ENCODE assay signal across 8 cellular contexts in the genomic region with DNA sequence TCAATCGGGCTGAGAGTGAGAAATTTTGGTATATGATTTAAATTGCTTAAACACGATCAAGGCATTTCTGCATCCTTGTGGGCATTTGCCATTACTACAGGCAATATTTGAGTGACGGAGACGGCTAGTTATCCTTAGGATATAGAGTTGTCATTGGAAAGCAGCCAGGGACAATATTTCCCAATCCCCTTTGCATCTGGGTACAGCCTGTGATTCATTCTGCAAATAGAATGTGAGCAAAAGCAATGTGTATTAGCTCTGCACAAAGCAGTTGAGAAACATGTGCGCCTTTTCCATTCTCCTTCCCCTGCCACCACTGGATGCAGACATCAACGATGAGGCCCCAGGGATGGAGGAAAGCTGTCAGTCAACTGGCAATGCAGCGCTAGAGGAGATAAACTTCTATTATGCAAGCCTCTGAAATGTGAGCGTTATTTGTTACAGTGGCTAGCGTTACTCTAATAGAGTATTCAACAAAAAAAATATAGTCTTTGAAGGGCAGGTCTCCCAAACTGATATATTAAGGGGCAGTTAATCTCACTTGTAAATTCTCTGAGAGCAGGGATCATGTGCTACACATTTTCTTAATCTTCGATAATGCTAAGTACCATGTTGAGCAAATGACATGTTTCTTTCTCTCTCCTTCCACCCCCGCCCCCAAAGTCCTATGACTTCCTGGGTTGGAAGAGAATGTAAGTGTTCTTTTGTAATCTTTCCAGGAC. TPM values are rescaled to one million over a fixed set of nuclear protein-coding genes. Genes with fewer than 3 reads are reported as not detected.
DNase-seq lines count a peak whose midpoint lies in the region; ATAC-seq and TF ChIP-seq lines count a peak whose summit lies in the region.

No MANE protein-coding gene starts in this region.

- H3K9me3 Mint-ChIP-seq in MCF 10A (ENCODE audit: unreplicated experiment): no peaks in the 10 kb centered on the region
- no peaks in the 10 kb centered on the region for H3K9me3 Mint-ChIP-seq in natural killer cell treated with Interleukin-12 subunit alpha and Interleukin-12 subunit beta and Interleukin-15 and Interleukin-18, amount 100 ng/mL, for 72 hours

- H3K36me3 Mint-ChIP-seq in MCF 10A (ENCODE audit: insufficient read depth, unreplicated experiment): no peaks in the 10 kb centered on the region
- no peaks in the 10 kb centered on the region for H3K36me3 Mint-ChIP-seq in natural killer cell treated with Interleukin-12 subunit alpha and Interleukin-12 subunit beta and Interleukin-15 and Interleukin-18, amount 100 ng/mL, for 72 hours

- H3K27me3 Mint-ChIP-seq in MCF 10A (ENCODE audit: insufficient read depth, unreplicated experiment): no peaks in the 10 kb centered on the region
- H3K27me3 Mint-ChIP-seq in natural killer cell treated with Interleukin-12 subunit alpha and Interleukin-12 subunit beta and Interleukin-15 and Interleukin-18, amount 100 ng/mL, for 72 hours: no peaks in the 10 kb centered on the region

- ATAC-seq in GM18873 (IDR thresholded peaks at IDR 0.05; ENCODE audit: low FRiP score, unreplicated experiment) (no peak), GM21723 (IDR thresholded peaks at IDR 0.05; ENCODE audit: unreplicated experiment) (no peak), GM19035 (IDR thresholded peaks at IDR 0.05; ENCODE audit: unreplicated experiment) (no peak)
- ATAC-seq in natural killer cell treated with Interleukin-12 subunit alpha and Interleukin-12 subunit beta and Interleukin-15 and Interleukin-18, amount 100 ng/mL, for 72 hours: no peak

- no peak for TF ChIP-seq CTCF in MCF 10A (IDR thresholded peaks at IDR 0.05; ENCODE audit: unreplicated experiment)

- in situ Hi-C loops in Caki2 (cut with HindIII; ENCODE audit: low pct_unique_long_range_greater_than_20kb, low sequenced_read_pairs): no loop called here

- peak overlapping the region; percentile 72 for H3K27ac Mint-ChIP-seq in MCF 10A (ENCODE audit: low read depth, unreplicated experiment)
- H3K27ac Mint-ChIP-seq in natural killer cell treated with Interleukin-12 subunit alpha and Interleukin-12 subunit beta and Interleukin-15 and Interleukin-18, amount 100 ng/mL, for 72 hours: peak overlapping the region in 1 of 2 donors; percentile 71

- intact Hi-C loops in MCF 10A (cut with micrococcal nuclease): loop anchor here (1.0 to 5.0 kb wide), 9 partner anchors 11 to 268 kb away; a partner anchor contains a TSS

- peak; percentile 94 for DNase-seq in Caki2 (ENCODE audit: low read depth)
- peak; percentile 36 for DNase-seq in NCI-H2227 (lab: John Stamatoyannopoulos, UW; ENCODE audit: unreplicated experiment)
- peak; percentile 99 for DNase-seq in MCF 10A (ENCODE audit: unreplicated experiment)
- DNase-seq in lung microvascular endothelial cell (ENCODE audit: low read depth in 2 of 2): peak; percentile 91 to 92
- no peak for DNase-seq in natural killer cell treated with Interleukin-12 subunit alpha and Interleukin-12 subunit beta and Interleukin-15 and Interleukin-18, amount 100 ng/mL, for 72 hours (ENCODE audit: low spot score)

- POLR2A ChIA-PET in MCF 10A (lab: Yijun Ruan, JAX): interaction anchor here (0.6 to 6.4 kb wide), 23 partner anchors 10 to 419 kb away, joined by 3 to 70 read pairs (median 5); a partner anchor contains a TSS

- peak overlapping the region; percentile 51 for H3K4me3 Mint-ChIP-seq in MCF 10A (ENCODE audit: unreplicated experiment)
- H3K4me3 Mint-ChIP-seq in natural killer cell treated with Interleukin-12 subunit alpha and Interleukin-12 subunit beta and Interleukin-15 and Interleukin-18, amount 100 ng/mL, for 72 hours: no peak overlapping the region

- TSS peak; percentile 82 for BruUV-seq in MCF 10A (replicated peaks; lab: Mats Ljungman, UMichigan)

- CTCF ChIA-PET in MCF 10A (lab: Yijun Ruan, JAX): interaction anchor here (0.6 to 4.5 kb wide), 6 partner anchors 10 to 191 kb away, joined by 3 to 23 read pairs (median 4); no protein-coding TSS in a partner anchor

- H3K4me1 Mint-ChIP-seq in MCF 10A (ENCODE audit: insufficient read depth, unreplicated experiment): peaks cover 38% of the 10 kb centered on the region
- H3K4me1 Mint-ChIP-seq in natural killer cell treated with Interleukin-12 subunit alpha and Interleukin-12 subunit beta and Interleukin-15 and Interleukin-18, amount 100 ng/mL, for 72 hours (ENCODE audit: low read depth in 2 of 2): peaks cover 0 to 5% of the 10 kb centered on the region in 2 donors

RNA-seq across cellular contexts. Expression of a gene that starts 37.1 kb away (rescaled TPM):
- 26.5 and 30.2 TPM in 2 replicates for total RNA-seq in Caki2 (2014; rRNA removed; shearing (Covaris generic); ENCODE audit: low replicate concordance)
- 61.4 and 68.6 TPM in 2 replicates for total RNA-seq in MCF 10A (2022)
- total RNA-seq in lung microvascular endothelial cell: 21.4 and 26.8 TPM in 2 replicates
- 10 to 100 TPM; 63.6 to 66.6 TPM for total RNA-seq in natural killer cell treated with Interleukin-12 subunit alpha and Interleukin-12 subunit beta and Interleukin-15 and Interleukin-18, amount 100 ng/mL, for 72 hours
